11 cellular contexts compared by ENCODE assay signal in genomic region chr2:161208527-161209139, GRCh38. TPM values are rescaled to one million over a fixed set of nuclear protein-coding genes. Genes with fewer than 3 reads are reported as not detected.
DNase-seq lines count a peak whose midpoint lies in the region; ATAC-seq and TF ChIP-seq lines count a peak whose summit lies in the region.
"Had no signal": no experiment of that assay in that cellular context is flagged by ENCODE, and none has a peak within 500 bp of the region (broad histone marks: within the 10 kb centered on the region; RNA-seq: fewer than 3 reads in every experiment).

No MANE protein-coding gene starts in this region.

- peak overlapping the region; percentile 47 to 60 for H3K27ac Mint-ChIP-seq in natural killer cell treated with Interleukin-12 subunit alpha and Interleukin-12 subunit beta and Interleukin-15 and Interleukin-18, amount 100 ng/mL, for 72 hours
- H3K27ac Mint-ChIP-seq in natural killer cell = no peak overlapping the region
- H3K27ac Mint-ChIP-seq: stimulated activated effector memory CD8-positive, alpha-beta T cell treated with anti-CD3 and anti-CD28 coated beads, Interleukin-12 subunit alpha, Interleukin-12 subunit beta, amount 100 ng/mL, for 72 hours had no signal

- no peaks in the 10 kb centered on the region for H3K9me3 ChIP-seq in tibial nerve
- H3K9me3 ChIP-seq: BLaER1 had no signal

- no peaks in the 10 kb centered on the region for H3K27me3 ChIP-seq in tibial nerve
- H3K27me3 ChIP-seq: BLaER1 had no signal

- TF ChIP-seq EP300 in tibial nerve (IDR thresholded peaks at IDR 0.05) = no peak

- TF ChIP-seq CTCF in natural killer cell (IDR thresholded peaks at IDR 0.05) (no peak), fibroblast of the aortic adventitia (IDR thresholded peaks at IDR 0.05; ENCODE audit: insufficient read depth, low read length) (no peak), tibial nerve (IDR thresholded peaks at IDR 0.05) (no peak)

- DNase-seq in natural killer cell treated with Interleukin-12 subunit alpha and Interleukin-12 subunit beta and Interleukin-15 and Interleukin-18, amount 100 ng/mL, for 72 hours (ENCODE audit: low spot score) = no peak
- DNase-seq in natural killer cell (no peak), RPMI7951 (ENCODE audit: low read depth) (peak; percentile 81), fibroblast of the aortic adventitia (ENCODE audit: low read depth) (peak; percentile 64), epidermal melanocyte (ENCODE audit: insufficient read length, low spot score) (no peak), tibial nerve (ENCODE audit: low spot score in 2 of 2) (no peak)
- no peak for DNase-seq in activated T-cell treated with anti-CD3 and anti-CD28 coated beads, Interleukin-2, amount 50 U/mL, for 48 hours
- DNase-seq in activated CD4-positive, alpha-beta T cell treated with anti-CD3 and anti-CD28 coated beads, Interleukin-2, amount 50 U/mL, for 4 hours = no peak

- ATAC-seq in natural killer cell treated with Interleukin-12 subunit alpha and Interleukin-12 subunit beta and Interleukin-15 and Interleukin-18, amount 100 ng/mL, for 72 hours = peak in 1 of 2 donors; percentile 36
- no peak for ATAC-seq in natural killer cell
- ATAC-seq: stimulated activated effector memory CD8-positive, alpha-beta T cell treated with anti-CD3 and anti-CD28 coated beads, Interleukin-12 subunit alpha, Interleukin-12 subunit beta, amount 100 ng/mL, for 72 hours had no signal

- H3K9me3 Mint-ChIP-seq in natural killer cell treated with Interleukin-12 subunit alpha and Interleukin-12 subunit beta and Interleukin-15 and Interleukin-18, amount 100 ng/mL, for 72 hours = no peaks in the 10 kb centered on the region
- H3K9me3 Mint-ChIP-seq in natural killer cell = no peaks in the 10 kb centered on the region
- H3K9me3 Mint-ChIP-seq: stimulated activated effector memory CD8-positive, alpha-beta T cell treated with anti-CD3 and anti-CD28 coated beads, Interleukin-12 subunit alpha, Interleukin-12 subunit beta, amount 100 ng/mL, for 72 hours had no signal

- 85 to 91% methylated on average over 4 of the region's 4 CpGs for WGBS in tibial nerve, 2 donors

- no peak overlapping the region for H3K4me3 Mint-ChIP-seq in natural killer cell treated with Interleukin-12 subunit alpha and Interleukin-12 subunit beta and Interleukin-15 and Interleukin-18, amount 100 ng/mL, for 72 hours
- H3K4me3 Mint-ChIP-seq in natural killer cell = no peak overlapping the region
- H3K4me3 Mint-ChIP-seq: stimulated activated effector memory CD8-positive, alpha-beta T cell treated with anti-CD3 and anti-CD28 coated beads, Interleukin-12 subunit alpha, Interleukin-12 subunit beta, amount 100 ng/mL, for 72 hours had no signal

- intact Hi-C loops in natural killer cell (cut with micrococcal nuclease) = no loop called here

- H3K27ac ChIP-seq in tibial nerve = no peak overlapping the region
- H3K27ac ChIP-seq: BLaER1, parathyroid adenoma had no signal

- no peaks in the 10 kb centered on the region for H3K27me3 Mint-ChIP-seq in natural killer cell treated with Interleukin-12 subunit alpha and Interleukin-12 subunit beta and Interleukin-15 and Interleukin-18, amount 100 ng/mL, for 72 hours
- H3K27me3 Mint-ChIP-seq in natural killer cell (ENCODE audit: low read depth in 2 of 2) = no peaks in the 10 kb centered on the region

- TF ChIP-seq POLR2A in tibial nerve (IDR thresholded peaks at IDR 0.05) = no peak

- H3K36me3 ChIP-seq in tibial nerve = peaks cover 0 to 49% (median 0%) of the 10 kb centered on the region in 3 donors

- H3K36me3 Mint-ChIP-seq in natural killer cell treated with Interleukin-12 subunit alpha and Interleukin-12 subunit beta and Interleukin-15 and Interleukin-18, amount 100 ng/mL, for 72 hours = peaks cover 26% of the 10 kb centered on the region
- H3K36me3 Mint-ChIP-seq in natural killer cell = no peaks in the 10 kb centered on the region

- H3K4me1 ChIP-seq in tibial nerve = peaks cover 0 to 6% (median 0%) of the 10 kb centered on the region in 4 donors
- H3K4me1 ChIP-seq: BLaER1, parathyroid adenoma had no signal

- no peak overlapping the region for H3K4me3 ChIP-seq in fibroblast of the aortic adventitia (ENCODE audit: low read depth, low read length)
- H3K4me3 ChIP-seq in tibial nerve = no peak overlapping the region
- H3K4me3 ChIP-seq: BLaER1 had no signal

- peaks cover 9 to 12% of the 10 kb centered on the region in 2 donors for H3K4me1 Mint-ChIP-seq in natural killer cell treated with Interleukin-12 subunit alpha and Interleukin-12 subunit beta and Interleukin-15 and Interleukin-18, amount 100 ng/mL, for 72 hours (ENCODE audit: low read depth in 2 of 2)
- H3K4me1 Mint-ChIP-seq in natural killer cell = no peaks in the 10 kb centered on the region
- H3K4me1 Mint-ChIP-seq: stimulated activated effector memory CD8-positive, alpha-beta T cell treated with anti-CD3 and anti-CD28 coated beads, Interleukin-12 subunit alpha, Interleukin-12 subunit beta, amount 100 ng/mL, for 72 hours had no signal

RNA-seq across cellular contexts. Expression of gene TANK, which starts 48.4 kb away (rescaled TPM):
- total RNA-seq in natural killer cell treated with Interleukin-12 subunit alpha and Interleukin-12 subunit beta and Interleukin-15 and Interleukin-18, amount 100 ng/mL, for 72 hours = 100 to 1,000 TPM; 346 to 459 TPM
- 100 to 1,000 TPM in 1 of 3 donors, 10 to 100 TPM in 2; 68.9 to 121 (median 76.1) TPM for total RNA-seq in natural killer cell
- total RNA-seq in RPMI7951 (2014; rRNA removed; shearing (Covaris generic)) = 92.0 and 125 TPM in 2 replicates
- 44.2 and 57.8 TPM in 2 replicates for total RNA-seq in fibroblast of the aortic adventitia (ENCODE audit: low replicate concordance)
- total RNA-seq in tibial nerve = 10 to 100 TPM; 54.4 to 83.5 (median 75.1) TPM

Comparison
In these comparisons a context has a peak if more than half of its experiments do, and no peak if none do; other contexts are left out.
1. H3K27ac Mint-ChIP-seq: peak in natural killer cell treated with Interleukin-12 subunit alpha and Interleukin-12 subunit beta and Interleukin-15 and Interleukin-18, amount 100 ng/mL, for 72 hours (2 of 2); none in natural killer cell (0 of 2).
2. DNase-seq: peak in RPMI7951 (single experiment) and fibroblast of the aortic adventitia (single experiment); none in natural killer cell treated with Interleukin-12 subunit alpha and Interleukin-12 subunit beta and Interleukin-15 and Interleukin-18, amount 100 ng/mL, for 72 hours (single experiment), natural killer cell (single experiment), epidermal melanocyte (single experiment), tibial nerve (0 of 2), activated T-cell treated with anti-CD3 and anti-CD28 coated beads, Interleukin-2, amount 50 U/mL, for 48 hours (0 of 2) and activated CD4-positive, alpha-beta T cell treated with anti-CD3 and anti-CD28 coated beads, Interleukin-2, amount 50 U/mL, for 4 hours (0 of 2).